Comparison of ENCODE assay signal across 16 cellular contexts in the genomic region with DNA sequence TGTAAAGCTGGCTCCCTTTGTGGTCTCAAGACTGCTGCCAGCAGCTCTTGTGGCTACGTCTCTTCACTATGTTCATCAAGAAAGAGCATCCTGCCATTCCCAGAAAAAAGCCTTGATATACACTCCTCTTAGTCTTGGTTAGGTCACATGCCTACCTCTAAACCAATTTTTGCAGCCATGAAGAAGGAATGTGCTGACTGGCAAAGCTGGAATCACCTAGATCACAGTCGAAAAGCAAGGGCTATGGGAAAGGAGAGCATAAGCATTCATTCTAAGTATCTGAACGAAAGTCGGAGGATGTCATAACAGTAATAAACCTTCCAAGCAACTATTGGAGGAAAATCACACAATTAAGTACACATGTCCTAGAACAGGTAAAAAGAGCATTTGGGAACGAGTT. TPM values are rescaled to one million over a fixed set of nuclear protein-coding genes. Genes with fewer than 3 reads are reported as not detected.
A peak's percentile ranks its signal among the peaks of the same experiment; 100 is the strongest.
DNase-seq lines count a peak whose midpoint lies in the region; ATAC-seq and TF ChIP-seq lines count a peak whose summit lies in the region.
"Had no signal": no experiment of that assay in that cellular context is flagged by ENCODE, and none has a peak within 500 bp of the region (broad histone marks: within the 10 kb centered on the region; RNA-seq: fewer than 3 reads in every experiment).

No MANE protein-coding gene starts in this region.

- H3K4me1 ChIP-seq in IMR-90 (ENCODE audit: control insufficient read depth, insufficient read depth, low read length) (0 out of 2 replicates have a peak, but pooled peaks cover 1% of the 10 kb centered on the region), smooth muscle cell (ENCODE audit: low read depth) (no peaks in the 10 kb centered on the region)
- H3K4me1 ChIP-seq: BLaER1 had no signal

- no peak overlapping the region for H3K4me2 ChIP-seq in IMR-90 (ENCODE audit: low read depth, low read length)
- H3K4me2 ChIP-seq in smooth muscle cell, result no peak overlapping the region
- H3K4me2 ChIP-seq: BLaER1 had no signal

- peak overlapping the region; percentile 65 for H2BK120ac ChIP-seq in IMR-90 (ENCODE audit: low read depth, low read length)

- H4K20me1 ChIP-seq in IMR-90 (ENCODE audit: insufficient read depth, low read length), result peaks cover 27% of the 10 kb centered on the region
- H4K20me1 ChIP-seq in smooth muscle cell (ENCODE audit: low read depth), result peaks cover 23% of the 10 kb centered on the region
- H4K20me1 ChIP-seq: BLaER1 had no signal

- TF ChIP-seq CTCF in IMR-90 (conservative IDR thresholded peaks at IDR 0.05; ENCODE audit: low read depth, low read length) (no peak), VCaP (conservative IDR thresholded peaks at IDR 0.05) (no peak), smooth muscle cell (IDR thresholded peaks at IDR 0.05; ENCODE audit: borderline replicate concordance, insufficient read depth, poor library complexity, severe bottlenecking) (no peak)

- H3K27ac ChIP-seq in IMR-90 (ENCODE audit: insufficient read depth, low read length) (peak overlapping the region; percentile 5; the same call in 1 of the 2 replicates), VCaP (peak overlapping the region; percentile 50), epithelial cell of prostate (peak overlapping the region; percentile 65), smooth muscle cell (ENCODE audit: low read depth) (peak overlapping the region; percentile 51)
- H3K27ac ChIP-seq: BLaER1, SJSA1 had no signal

- intact Hi-C loops in IMR-90 (cut with micrococcal nuclease), result loop anchor here (5.0 kb wide), 1 partner anchor 516 kb away; no protein-coding TSS in a partner anchor

- H3K9me3 ChIP-seq in IMR-90 (ENCODE audit: control insufficient read depth, insufficient read depth, low read length) (no peaks in the 10 kb centered on the region), smooth muscle cell (replicated peaks; ENCODE audit: low read depth) (no peaks in the 10 kb centered on the region)
- H3K9me3 ChIP-seq: BLaER1, SJSA1 had no signal

- peak overlapping the region; percentile 1; the same call in 1 of the 2 replicates for H3K23ac ChIP-seq in IMR-90 (ENCODE audit: low read depth, low read length)

- peak overlapping the region in 1 of 2 experiments; percentile 16; a peak in 1 of 4 replicates for H4K8ac ChIP-seq in IMR-90 (ENCODE audit: low read depth in 2 of 2, low read length in 2 of 2)

- 80% methylated on average over 1 of the region's 5 CpGs; no CpG with 5 or more reads in 1 of the 2 experiments for WGBS in IMR-90 (ENCODE audit: extremely low coverage in 2 of 2, insufficient read length in 1 of 2), 2 experiments
- 90% methylated on average over 5 of the region's 5 CpGs for WGBS in smooth muscle cell (ENCODE audit: low lambda C conversion rate)

- CTCF ChIA-PET in IMR-90 (lab: Yijun Ruan, JAX), result no interaction called here

- peaks cover 19% of the 10 kb centered on the region for H3K36me3 ChIP-seq in IMR-90 (ENCODE audit: control insufficient read depth, insufficient read depth, low read length)
- no peaks in the 10 kb centered on the region for H3K36me3 ChIP-seq in smooth muscle cell (ENCODE audit: low read depth)
- H3K36me3 ChIP-seq: BLaER1 had no signal

- POLR2A ChIA-PET in IMR-90 (lab: Charles Lee; ENCODE audit: unreplicated experiment), result interaction anchor here (0.7 kb wide), 1 partner anchor 59 kb away, joined by 3 read pairs; no protein-coding TSS in a partner anchor

- H3K18ac ChIP-seq in IMR-90 (ENCODE audit: low read depth, low read length), result no peak overlapping the region

- H3F3A ChIP-seq in smooth muscle cell (ENCODE audit: low read depth), result peaks cover 38% of the 10 kb centered on the region

- no peak overlapping the region for H3K9ac ChIP-seq in IMR-90 (ENCODE audit: low read depth, low read length)
- no peak overlapping the region for H3K9ac ChIP-seq in smooth muscle cell (ENCODE audit: low read depth)
- H3K9ac ChIP-seq: BLaER1 had no signal

- H4K91ac ChIP-seq in IMR-90 (ENCODE audit: insufficient read depth, low read depth, low read length), result no peak overlapping the region

- no peak for TF ChIP-seq RAD21 in IMR-90 (IDR thresholded peaks at IDR 0.05; ENCODE audit: low read length)

- H2AFZ ChIP-seq in IMR-90 (replicated peaks; ENCODE audit: low read length, poor library complexity) (no peak overlapping the region), smooth muscle cell (ENCODE audit: low read depth) (no peak overlapping the region)

- peak; percentile 2; the same call in 1 of the 2 replicates for ATAC-seq in IMR-90 (ENCODE audit: low read depth)

- peak overlapping the region; percentile 13; the same call in 1 of the 3 replicates for H2BK15ac ChIP-seq in IMR-90 (ENCODE audit: low read depth, low read length)

- no peak for TF ChIP-seq POLR2A in IMR-90 (IDR thresholded peaks at IDR 0.05; ENCODE audit: low read depth, low read length)

- H3K56ac ChIP-seq in IMR-90 (ENCODE audit: extremely low read depth, insufficient read depth, low read length), result no peak overlapping the region; the same call in 1 of the 2 replicates

- no peaks in the 10 kb centered on the region for H3K79me2 ChIP-seq in smooth muscle cell (ENCODE audit: low read depth)

- dilution Hi-C loops in IMR-90 (cut with HindIII; ENCODE audit: low sequenced_read_pairs, unreplicated experiment), result loop anchor here (25.0 kb wide), 1 partner anchor 261 kb away; no protein-coding TSS in a partner anchor

- in situ Hi-C loops in IMR-90 (cut with MboI; ENCODE audit: low sequenced_read_pairs), result no loop called here

- DNase-seq in IMR-90 (no peak), epithelial cell of prostate (ENCODE audit: low read depth, low spot score) (no peak), smooth muscle cell (lab: John Stamatoyannopoulos, UW; ENCODE audit: unreplicated experiment) (no peak), SHP77 (lab: John Stamatoyannopoulos, UW) (no peak), iPS-NIHi11 (ENCODE audit: low spot score) (no peak), NAMALWA (ENCODE audit: low spot score) (no peak)
- DNase-seq: CD4-positive, alpha-beta memory T cell; DMS153; Karpas-422; NCI-H1930; NCI-H510A treated with DMSO at 0.1 percent for 48 hours; NCI-H774; NK-92 treated with Interleukin-12 subunit alpha and Interleukin-12 subunit beta, amount 100 ng/mL, for 24 hours had no signal

- BruUV-seq in IMR-90 (replicated peaks; lab: Mats Ljungman, UMichigan), result no TSS peak

- peaks cover 2 to 7% of the 10 kb centered on the region in 2 experiments; a peak in 3 of 4 replicates for H3K79me1 ChIP-seq in IMR-90 (ENCODE audit: low read depth in 1 of 2, low read length in 2 of 2)

- H2AK9ac ChIP-seq in IMR-90 (replicated peaks; ENCODE audit: low read depth, low read length, poor library complexity), result no peak overlapping the region

- H3K9me1 ChIP-seq in IMR-90 (ENCODE audit: insufficient read depth, low read length), result peaks cover 7% of the 10 kb centered on the region

- 0 out of 2 replicates have a peak overlapping the region, but pooled peaks have one; percentile 2 for H3K14ac ChIP-seq in IMR-90 (replicated peaks; ENCODE audit: low read depth, low read length)

- H2BK20ac ChIP-seq in IMR-90 (ENCODE audit: low read depth, low read length), result peak overlapping the region; percentile 15; the same call in 1 of the 2 replicates

- no peak overlapping the region for H2BK5ac ChIP-seq in IMR-90 (ENCODE audit: low read depth, low read length, poor library complexity, severe bottlenecking)

- peak overlapping the region; percentile 47; the same call in 1 of the 2 replicates for H3K4ac ChIP-seq in IMR-90 (ENCODE audit: low read depth, low read length)

- H3K27me3 ChIP-seq in IMR-90 (ENCODE audit: control insufficient read depth, insufficient read depth, low read length) (no peaks in the 10 kb centered on the region), smooth muscle cell (ENCODE audit: low read depth) (no peaks in the 10 kb centered on the region)
- H3K27me3 ChIP-seq: BLaER1, SJSA1 had no signal

- peak overlapping the region; percentile 46 for H2AK5ac ChIP-seq in IMR-90 (ENCODE audit: low read depth, low read length)

- H4K5ac ChIP-seq in IMR-90 (ENCODE audit: low read depth, low read length), result no peak overlapping the region

- H3K4me3 ChIP-seq in IMR-90 (ENCODE audit: insufficient read depth, low read depth, low read length) (no peak overlapping the region), smooth muscle cell (no peak overlapping the region)
- H3K4me3 ChIP-seq: BLaER1, SJSA1 had no signal

TF ChIP-seq in IMR-90, 13 proteins besides CTCF, POLR2A, EP300 and RAD21:
- TF ChIP-seq MAFK (IDR thresholded peaks at IDR 0.05; ENCODE audit: low read depth, low read length), result peak; percentile 66
- TF ChIP-seq NFE2L2 (IDR thresholded peaks at IDR 0.05; ENCODE audit: low read depth, low read length), result no peak
- TF ChIP-seq MXI1 (IDR thresholded peaks at IDR 0.05; ENCODE audit: borderline replicate concordance, low read depth, low read length), result no peak

RNA-seq across cellular contexts. Expression of a gene that starts 15.0 kb away (rescaled TPM):
- total RNA-seq in IMR-90 (2012; rRNA removed) (75.6 and 102 TPM in 2 replicates), smooth muscle cell (287 and 367 TPM in 2 replicates)
- polyA plus RNA-seq in IMR-90 (2012; rRNA removed) (99.0 and 126 TPM in 2 replicates), smooth muscle cell (337 and 338 TPM in 2 replicates)
- 45.0 and 45.1 TPM in 2 replicates for polyA plus RNA-seq in IMR-90 (2012; cell fraction: cytosol; rRNA removed)
- 88.3 and 572 TPM in 2 replicates for polyA plus RNA-seq in IMR-90 (2012; cell fraction: nucleus; rRNA removed; ENCODE audit: low replicate concordance)
- polyA plus RNA-seq: CD4-positive, alpha-beta memory T cell had no signal

Comparison
In these comparisons a context has a peak if more than half of its experiments do, and no peak if none do; other contexts are left out.
1. H3K27ac ChIP-seq: peak in every context shown above with its lines; median percentile 65 in epithelial cell of prostate; 51 in smooth muscle cell; 50 in VCaP; 5 in IMR-90.